Comparison of ENCODE assay signal across 1 cellular context in the genomic region with DNA sequence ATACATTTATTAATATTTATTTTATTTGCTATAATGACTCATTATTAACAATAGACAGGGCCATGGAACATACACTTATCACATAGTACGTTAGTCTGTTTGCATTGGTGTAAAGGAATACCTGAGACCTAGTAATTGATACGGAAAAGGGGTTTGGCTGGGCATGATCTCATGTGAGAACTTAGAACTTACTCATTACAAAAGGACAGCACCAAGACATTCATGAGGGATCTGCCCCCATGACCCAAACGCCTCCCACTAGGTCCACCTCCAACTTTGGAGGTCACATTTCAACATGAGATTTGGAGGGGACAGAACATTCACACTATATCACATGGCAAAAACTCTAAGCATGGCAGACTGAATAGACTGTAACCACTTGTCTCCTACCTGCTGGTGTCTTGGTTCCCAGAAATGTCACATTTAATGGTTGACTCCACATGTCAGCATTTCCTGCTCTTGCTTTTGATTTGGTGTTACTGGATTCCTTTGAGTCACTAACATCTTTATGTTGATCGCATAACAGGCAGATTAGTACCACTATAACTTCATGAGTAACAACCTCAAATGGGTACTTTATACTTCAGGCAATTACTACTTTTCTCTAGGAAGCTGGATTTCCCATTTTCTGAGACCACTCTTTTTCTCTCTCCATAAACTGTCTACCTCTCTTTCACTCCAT.
A peak's percentile ranks its signal among the peaks of the same experiment; 100 is the strongest.
TF ChIP-seq lines count a peak whose summit lies in the region.

No MANE protein-coding gene starts in this region.

TF ChIP-seq in K562, 482 proteins besides CTCF, POLR2A, EP300 and RAD21 (continued from another document):
- TF ChIP-seq, protein P1, sequence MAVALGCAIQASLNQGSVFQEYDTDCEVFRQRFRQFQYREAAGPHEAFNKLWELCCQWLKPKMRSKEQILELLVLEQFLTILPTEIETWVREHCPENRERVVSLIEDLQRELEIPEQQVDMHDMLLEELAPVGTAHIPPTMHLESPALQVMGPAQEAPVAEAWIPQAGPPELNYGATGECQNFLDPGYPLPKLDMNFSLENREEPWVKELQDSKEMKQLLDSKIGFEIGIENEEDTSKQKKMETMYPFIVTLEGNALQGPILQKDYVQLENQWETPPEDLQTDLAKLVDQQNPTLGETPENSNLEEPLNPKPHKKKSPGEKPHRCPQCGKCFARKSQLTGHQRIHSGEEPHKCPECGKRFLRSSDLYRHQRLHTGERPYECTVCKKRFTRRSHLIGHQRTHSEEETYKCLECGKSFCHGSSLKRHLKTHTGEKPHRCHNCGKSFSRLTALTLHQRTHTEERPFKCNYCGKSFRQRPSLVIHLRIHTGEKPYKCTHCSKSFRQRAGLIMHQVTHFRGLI (CRISPR knock-in tag; IDR thresholded peaks at IDR 0.05): no peak
- 0 out of 2 replicates have a peak, but pooled peaks have one; percentile 32 for TF ChIP-seq BACH1 (tag; IDR thresholded peaks at IDR 0.05)
- TF ChIP-seq TARDBP (IDR thresholded peaks at IDR 0.05): no peak
- TF ChIP-seq SETDB1 (IDR thresholded peaks at IDR 0.05; ENCODE audit: low read length): no peak
- TF ChIP-seq, protein P2, sequence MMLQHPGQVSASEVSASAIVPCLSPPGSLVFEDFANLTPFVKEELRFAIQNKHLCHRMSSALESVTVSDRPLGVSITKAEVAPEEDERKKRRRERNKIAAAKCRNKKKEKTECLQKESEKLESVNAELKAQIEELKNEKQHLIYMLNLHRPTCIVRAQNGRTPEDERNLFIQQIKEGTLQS (IDR thresholded peaks at IDR 0.05): 0 out of 2 replicates have a peak, but pooled peaks have one; percentile 11
- TF ChIP-seq, protein P2 (CRISPR knock-in tag; conservative IDR thresholded peaks at IDR 0.05): no peak
- TF ChIP-seq, protein P3, sequence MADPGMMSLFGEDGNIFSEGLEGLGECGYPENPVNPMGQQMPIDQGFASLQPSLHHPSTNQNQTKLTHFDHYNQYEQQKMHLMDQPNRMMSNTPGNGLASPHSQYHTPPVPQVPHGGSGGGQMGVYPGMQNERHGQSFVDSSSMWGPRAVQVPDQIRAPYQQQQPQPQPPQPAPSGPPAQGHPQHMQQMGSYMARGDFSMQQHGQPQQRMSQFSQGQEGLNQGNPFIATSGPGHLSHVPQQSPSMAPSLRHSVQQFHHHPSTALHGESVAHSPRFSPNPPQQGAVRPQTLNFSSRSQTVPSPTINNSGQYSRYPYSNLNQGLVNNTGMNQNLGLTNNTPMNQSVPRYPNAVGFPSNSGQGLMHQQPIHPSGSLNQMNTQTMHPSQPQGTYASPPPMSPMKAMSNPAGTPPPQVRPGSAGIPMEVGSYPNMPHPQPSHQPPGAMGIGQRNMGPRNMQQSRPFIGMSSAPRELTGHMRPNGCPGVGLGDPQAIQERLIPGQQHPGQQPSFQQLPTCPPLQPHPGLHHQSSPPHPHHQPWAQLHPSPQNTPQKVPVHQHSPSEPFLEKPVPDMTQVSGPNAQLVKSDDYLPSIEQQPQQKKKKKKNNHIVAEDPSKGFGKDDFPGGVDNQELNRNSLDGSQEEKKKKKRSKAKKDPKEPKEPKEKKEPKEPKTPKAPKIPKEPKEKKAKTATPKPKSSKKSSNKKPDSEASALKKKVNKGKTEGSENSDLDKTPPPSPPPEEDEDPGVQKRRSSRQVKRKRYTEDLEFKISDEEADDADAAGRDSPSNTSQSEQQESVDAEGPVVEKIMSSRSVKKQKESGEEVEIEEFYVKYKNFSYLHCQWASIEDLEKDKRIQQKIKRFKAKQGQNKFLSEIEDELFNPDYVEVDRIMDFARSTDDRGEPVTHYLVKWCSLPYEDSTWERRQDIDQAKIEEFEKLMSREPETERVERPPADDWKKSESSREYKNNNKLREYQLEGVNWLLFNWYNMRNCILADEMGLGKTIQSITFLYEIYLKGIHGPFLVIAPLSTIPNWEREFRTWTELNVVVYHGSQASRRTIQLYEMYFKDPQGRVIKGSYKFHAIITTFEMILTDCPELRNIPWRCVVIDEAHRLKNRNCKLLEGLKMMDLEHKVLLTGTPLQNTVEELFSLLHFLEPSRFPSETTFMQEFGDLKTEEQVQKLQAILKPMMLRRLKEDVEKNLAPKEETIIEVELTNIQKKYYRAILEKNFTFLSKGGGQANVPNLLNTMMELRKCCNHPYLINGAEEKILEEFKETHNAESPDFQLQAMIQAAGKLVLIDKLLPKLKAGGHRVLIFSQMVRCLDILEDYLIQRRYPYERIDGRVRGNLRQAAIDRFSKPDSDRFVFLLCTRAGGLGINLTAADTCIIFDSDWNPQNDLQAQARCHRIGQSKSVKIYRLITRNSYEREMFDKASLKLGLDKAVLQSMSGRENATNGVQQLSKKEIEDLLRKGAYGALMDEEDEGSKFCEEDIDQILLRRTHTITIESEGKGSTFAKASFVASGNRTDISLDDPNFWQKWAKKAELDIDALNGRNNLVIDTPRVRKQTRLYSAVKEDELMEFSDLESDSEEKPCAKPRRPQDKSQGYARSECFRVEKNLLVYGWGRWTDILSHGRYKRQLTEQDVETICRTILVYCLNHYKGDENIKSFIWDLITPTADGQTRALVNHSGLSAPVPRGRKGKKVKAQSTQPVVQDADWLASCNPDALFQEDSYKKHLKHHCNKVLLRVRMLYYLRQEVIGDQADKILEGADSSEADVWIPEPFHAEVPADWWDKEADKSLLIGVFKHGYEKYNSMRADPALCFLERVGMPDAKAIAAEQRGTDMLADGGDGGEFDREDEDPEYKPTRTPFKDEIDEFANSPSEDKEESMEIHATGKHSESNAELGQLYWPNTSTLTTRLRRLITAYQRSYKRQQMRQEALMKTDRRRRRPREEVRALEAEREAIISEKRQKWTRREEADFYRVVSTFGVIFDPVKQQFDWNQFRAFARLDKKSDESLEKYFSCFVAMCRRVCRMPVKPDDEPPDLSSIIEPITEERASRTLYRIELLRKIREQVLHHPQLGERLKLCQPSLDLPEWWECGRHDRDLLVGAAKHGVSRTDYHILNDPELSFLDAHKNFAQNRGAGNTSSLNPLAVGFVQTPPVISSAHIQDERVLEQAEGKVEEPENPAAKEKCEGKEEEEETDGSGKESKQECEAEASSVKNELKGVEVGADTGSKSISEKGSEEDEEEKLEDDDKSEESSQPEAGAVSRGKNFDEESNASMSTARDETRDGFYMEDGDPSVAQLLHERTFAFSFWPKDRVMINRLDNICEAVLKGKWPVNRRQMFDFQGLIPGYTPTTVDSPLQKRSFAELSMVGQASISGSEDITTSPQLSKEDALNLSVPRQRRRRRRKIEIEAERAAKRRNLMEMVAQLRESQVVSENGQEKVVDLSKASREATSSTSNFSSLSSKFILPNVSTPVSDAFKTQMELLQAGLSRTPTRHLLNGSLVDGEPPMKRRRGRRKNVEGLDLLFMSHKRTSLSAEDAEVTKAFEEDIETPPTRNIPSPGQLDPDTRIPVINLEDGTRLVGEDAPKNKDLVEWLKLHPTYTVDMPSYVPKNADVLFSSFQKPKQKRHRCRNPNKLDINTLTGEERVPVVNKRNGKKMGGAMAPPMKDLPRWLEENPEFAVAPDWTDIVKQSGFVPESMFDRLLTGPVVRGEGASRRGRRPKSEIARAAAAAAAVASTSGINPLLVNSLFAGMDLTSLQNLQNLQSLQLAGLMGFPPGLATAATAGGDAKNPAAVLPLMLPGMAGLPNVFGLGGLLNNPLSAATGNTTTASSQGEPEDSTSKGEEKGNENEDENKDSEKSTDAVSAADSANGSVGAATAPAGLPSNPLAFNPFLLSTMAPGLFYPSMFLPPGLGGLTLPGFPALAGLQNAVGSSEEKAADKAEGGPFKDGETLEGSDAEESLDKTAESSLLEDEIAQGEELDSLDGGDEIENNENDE (IDR thresholded peaks at IDR 0.05; ENCODE audit: low read depth, low read length): no peak
TF ChIP-seq in K562: peak in this region for 9.
